ENCODE assay signal across 1 cellular context in genomic region chr17:46193626-46194392, GRCh38.
TF ChIP-seq lines count a peak whose summit lies in the region.

No MANE protein-coding gene starts in this region.

TF ChIP-seq in HepG2, 621 proteins besides CTCF, POLR2A, EP300 and RAD21 (continued from another document and continues in another):
- peak; percentile 91; the same call in 1 of the 2 replicates for TF ChIP-seq ZNF468 (CRISPR knock-in tag; IDR thresholded peaks at IDR 0.05)
- peak; percentile 73; the same call in 1 of the 2 replicates for TF ChIP-seq ZNF512 (CRISPR knock-in tag; IDR thresholded peaks at IDR 0.05)
- TF ChIP-seq ZNF788 (CRISPR knock-in tag; IDR thresholded peaks at IDR 0.05; ENCODE audit: borderline replicate concordance) = peak; percentile 90
- peak; percentile 89; the same call in 1 of the 2 replicates for TF ChIP-seq ZNF543 (CRISPR knock-in tag; IDR thresholded peaks at IDR 0.05)
- peak; percentile 37; the same call in 1 of the 2 replicates for TF ChIP-seq HOXA9 (CRISPR knock-in tag; IDR thresholded peaks at IDR 0.05; ENCODE audit: borderline replicate concordance)
- TF ChIP-seq NFYB (CRISPR knock-in tag; IDR thresholded peaks at IDR 0.05) = peak; percentile 50; the same call in 1 of the 2 replicates
- TF ChIP-seq TGIF2 (CRISPR knock-in tag; IDR thresholded peaks at IDR 0.05) = 0 out of 2 replicates have a peak, but pooled peaks have one; percentile 0
- TF ChIP-seq FOXK1 (CRISPR knock-in tag; IDR thresholded peaks at IDR 0.05; ENCODE audit: borderline replicate concordance, low read depth) = peak; percentile 91; the same call in 1 of the 2 replicates
- TF ChIP-seq, protein P1, sequence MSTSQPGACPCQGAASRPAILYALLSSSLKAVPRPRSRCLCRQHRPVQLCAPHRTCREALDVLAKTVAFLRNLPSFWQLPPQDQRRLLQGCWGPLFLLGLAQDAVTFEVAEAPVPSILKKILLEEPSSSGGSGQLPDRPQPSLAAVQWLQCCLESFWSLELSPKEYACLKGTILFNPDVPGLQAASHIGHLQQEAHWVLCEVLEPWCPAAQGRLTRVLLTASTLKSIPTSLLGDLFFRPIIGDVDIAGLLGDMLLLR (CRISPR knock-in tag; IDR thresholded peaks at IDR 0.05) = peak; percentile 87
- peak; percentile 96 for TF ChIP-seq ZFX (CRISPR knock-in tag; IDR thresholded peaks at IDR 0.05; ENCODE audit: low read depth)
- TF ChIP-seq TBP (CRISPR knock-in tag; IDR thresholded peaks at IDR 0.05) = no peak
- no peak; the same call in 1 of the 2 replicates for TF ChIP-seq ZNF460 (CRISPR knock-in tag; IDR thresholded peaks at IDR 0.05; ENCODE audit: borderline replicate concordance)
- TF ChIP-seq FOXO1 (CRISPR knock-in tag; IDR thresholded peaks at IDR 0.05) = no peak; the same call in 1 of the 2 replicates
- TF ChIP-seq AHDC1 (CRISPR knock-in tag; IDR thresholded peaks at IDR 0.05; ENCODE audit: borderline replicate concordance) = peak; percentile 45; the same call in 1 of the 2 replicates
- TF ChIP-seq MEIS2 (CRISPR knock-in tag; IDR thresholded peaks at IDR 0.05) = no peak
- TF ChIP-seq MBNL3 (CRISPR knock-in tag; conservative IDR thresholded peaks at IDR 0.05) = no peak
- no peak; the same call in 1 of the 2 replicates for TF ChIP-seq GFI1 (CRISPR knock-in tag; IDR thresholded peaks at IDR 0.05; ENCODE audit: borderline replicate concordance)
- no peak for TF ChIP-seq ZNF615 (CRISPR knock-in tag; IDR thresholded peaks at IDR 0.05; ENCODE audit: borderline replicate concordance)
- TF ChIP-seq ZFP90 (CRISPR knock-in tag; IDR thresholded peaks at IDR 0.05; ENCODE audit: borderline replicate concordance) = no peak; the same call in 1 of the 2 replicates
- no peak for TF ChIP-seq THYN1 (CRISPR knock-in tag; IDR thresholded peaks at IDR 0.05; ENCODE audit: borderline replicate concordance, low read depth)
- TF ChIP-seq ZNF33B (CRISPR knock-in tag; IDR thresholded peaks at IDR 0.05) = 0 out of 2 replicates have a peak, but pooled peaks have one; percentile 72
- no peak for TF ChIP-seq ATF3 (CRISPR knock-in tag; IDR thresholded peaks at IDR 0.05)
- TF ChIP-seq, protein P2, sequence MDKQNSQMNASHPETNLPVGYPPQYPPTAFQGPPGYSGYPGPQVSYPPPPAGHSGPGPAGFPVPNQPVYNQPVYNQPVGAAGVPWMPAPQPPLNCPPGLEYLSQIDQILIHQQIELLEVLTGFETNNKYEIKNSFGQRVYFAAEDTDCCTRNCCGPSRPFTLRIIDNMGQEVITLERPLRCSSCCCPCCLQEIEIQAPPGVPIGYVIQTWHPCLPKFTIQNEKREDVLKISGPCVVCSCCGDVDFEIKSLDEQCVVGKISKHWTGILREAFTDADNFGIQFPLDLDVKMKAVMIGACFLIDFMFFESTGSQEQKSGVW (CRISPR knock-in tag; IDR thresholded peaks at IDR 0.05; ENCODE audit: borderline replicate concordance) = no peak
- TF ChIP-seq, protein P3, sequence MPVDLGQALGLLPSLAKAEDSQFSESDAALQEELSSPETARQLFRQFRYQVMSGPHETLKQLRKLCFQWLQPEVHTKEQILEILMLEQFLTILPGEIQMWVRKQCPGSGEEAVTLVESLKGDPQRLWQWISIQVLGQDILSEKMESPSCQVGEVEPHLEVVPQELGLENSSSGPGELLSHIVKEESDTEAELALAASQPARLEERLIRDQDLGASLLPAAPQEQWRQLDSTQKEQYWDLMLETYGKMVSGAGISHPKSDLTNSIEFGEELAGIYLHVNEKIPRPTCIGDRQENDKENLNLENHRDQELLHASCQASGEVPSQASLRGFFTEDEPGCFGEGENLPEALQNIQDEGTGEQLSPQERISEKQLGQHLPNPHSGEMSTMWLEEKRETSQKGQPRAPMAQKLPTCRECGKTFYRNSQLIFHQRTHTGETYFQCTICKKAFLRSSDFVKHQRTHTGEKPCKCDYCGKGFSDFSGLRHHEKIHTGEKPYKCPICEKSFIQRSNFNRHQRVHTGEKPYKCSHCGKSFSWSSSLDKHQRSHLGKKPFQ (CRISPR knock-in tag; IDR thresholded peaks at IDR 0.05; ENCODE audit: insufficient replicate concordance) = peak; percentile 88
- peak; percentile 88; the same call in 1 of the 2 replicates for TF ChIP-seq MYC (CRISPR knock-in tag; IDR thresholded peaks at IDR 0.05; ENCODE audit: borderline replicate concordance)
- TF ChIP-seq ZNF772 (CRISPR knock-in tag; IDR thresholded peaks at IDR 0.05) = peak; percentile 79; the same call in 1 of the 2 replicates
- TF ChIP-seq TAF15 (IDR thresholded peaks at IDR 0.05; ENCODE audit: low read depth, low read length, poor library complexity, severe bottlenecking) = no peak
- peak; percentile 67; the same call in 1 of the 2 replicates for TF ChIP-seq IRX3 (CRISPR knock-in tag; IDR thresholded peaks at IDR 0.05; ENCODE audit: borderline replicate concordance, low read depth)
- TF ChIP-seq ZNF136 (CRISPR knock-in tag; IDR thresholded peaks at IDR 0.05; ENCODE audit: low read depth) = 0 out of 2 replicates have a peak, but pooled peaks have one; percentile 23
- peak; percentile 80; the same call in 1 of the 2 replicates for TF ChIP-seq SIN3A (IDR thresholded peaks at IDR 0.05; ENCODE audit: borderline replicate concordance, low read depth, low read length)
- TF ChIP-seq, protein P4, sequence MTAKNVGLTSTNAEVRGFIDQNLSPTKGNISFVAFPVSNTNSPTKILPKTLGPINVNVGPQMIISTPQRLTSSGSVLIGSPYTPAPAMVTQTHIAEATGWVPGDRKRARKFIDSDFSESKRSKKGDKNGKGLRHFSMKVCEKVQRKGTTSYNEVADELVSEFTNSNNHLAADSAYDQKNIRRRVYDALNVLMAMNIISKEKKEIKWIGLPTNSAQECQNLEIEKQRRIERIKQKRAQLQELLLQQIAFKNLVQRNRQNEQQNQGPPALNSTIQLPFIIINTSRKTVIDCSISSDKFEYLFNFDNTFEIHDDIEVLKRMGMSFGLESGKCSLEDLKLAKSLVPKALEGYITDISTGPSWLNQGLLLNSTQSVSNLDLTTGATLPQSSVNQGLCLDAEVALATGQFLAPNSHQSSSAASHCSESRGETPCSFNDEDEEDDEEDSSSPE (CRISPR knock-in tag; IDR thresholded peaks at IDR 0.05) = peak; percentile 86
- peak; percentile 41; the same call in 1 of the 2 replicates for TF ChIP-seq FOXA3 (CRISPR knock-in tag; IDR thresholded peaks at IDR 0.05)
- peak; percentile 90 for TF ChIP-seq PHF8 (CRISPR knock-in tag; IDR thresholded peaks at IDR 0.05)
- TF ChIP-seq ZNF572 (CRISPR knock-in tag; IDR thresholded peaks at IDR 0.05) = peak; percentile 94
- TF ChIP-seq PAWR (CRISPR knock-in tag; IDR thresholded peaks at IDR 0.05; ENCODE audit: borderline replicate concordance) = 0 out of 2 replicates have a peak, but pooled peaks have one; percentile 67
- TF ChIP-seq ZNF629 (CRISPR knock-in tag; conservative IDR thresholded peaks at IDR 0.05) = no peak
- TF ChIP-seq FIP1L1 (IDR thresholded peaks at IDR 0.05; ENCODE audit: borderline replicate concordance, insufficient read depth, low read depth, low read length) = peak; percentile 97; the same call in 1 of the 2 replicates
- no peak for TF ChIP-seq ZNF512B (CRISPR knock-in tag; IDR thresholded peaks at IDR 0.05; ENCODE audit: borderline replicate concordance)
- TF ChIP-seq, protein P5, sequence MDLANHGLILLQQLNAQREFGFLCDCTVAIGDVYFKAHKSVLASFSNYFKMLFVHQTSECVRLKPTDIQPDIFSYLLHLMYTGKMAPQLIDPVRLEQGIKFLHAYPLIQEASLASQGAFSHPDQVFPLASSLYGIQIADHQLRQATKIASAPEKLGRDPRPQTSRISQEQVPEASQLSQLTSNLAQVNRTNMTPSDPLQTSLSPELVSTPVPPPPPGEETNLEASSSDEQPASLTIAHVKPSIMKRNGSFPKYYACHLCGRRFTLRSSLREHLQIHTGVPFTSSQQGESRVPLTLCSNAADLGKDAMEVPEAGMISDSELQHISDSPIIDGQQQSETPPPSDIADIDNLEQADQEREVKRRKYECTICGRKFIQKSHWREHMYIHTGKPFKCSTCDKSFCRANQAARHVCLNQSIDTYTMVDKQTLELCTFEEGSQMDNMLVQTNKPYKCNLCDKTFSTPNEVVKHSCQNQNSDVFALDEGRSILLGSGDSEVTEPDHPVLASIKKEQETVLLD (CRISPR knock-in tag; IDR thresholded peaks at IDR 0.05; ENCODE audit: low read depth) = peak; percentile 25; the same call in 1 of the 2 replicates
- TF ChIP-seq ZBTB42 (CRISPR knock-in tag; IDR thresholded peaks at IDR 0.05) = peak; percentile 88
- TF ChIP-seq KMT2A (CRISPR knock-in tag; IDR thresholded peaks at IDR 0.05) = peak; percentile 92
- TF ChIP-seq, protein P6, sequence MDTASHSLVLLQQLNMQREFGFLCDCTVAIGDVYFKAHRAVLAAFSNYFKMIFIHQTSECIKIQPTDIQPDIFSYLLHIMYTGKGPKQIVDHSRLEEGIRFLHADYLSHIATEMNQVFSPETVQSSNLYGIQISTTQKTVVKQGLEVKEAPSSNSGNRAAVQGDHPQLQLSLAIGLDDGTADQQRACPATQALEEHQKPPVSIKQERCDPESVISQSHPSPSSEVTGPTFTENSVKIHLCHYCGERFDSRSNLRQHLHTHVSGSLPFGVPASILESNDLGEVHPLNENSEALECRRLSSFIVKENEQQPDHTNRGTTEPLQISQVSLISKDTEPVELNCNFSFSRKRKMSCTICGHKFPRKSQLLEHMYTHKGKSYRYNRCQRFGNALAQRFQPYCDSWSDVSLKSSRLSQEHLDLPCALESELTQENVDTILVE (CRISPR knock-in tag; IDR thresholded peaks at IDR 0.05) = peak; percentile 71; the same call in 1 of the 2 replicates
- TF ChIP-seq ZNF446 (CRISPR knock-in tag; IDR thresholded peaks at IDR 0.05) = no peak
- no peak for TF ChIP-seq PTBP1 (IDR thresholded peaks at IDR 0.05; ENCODE audit: low read depth, low read length, poor library complexity, severe bottlenecking)
- no peak for TF ChIP-seq RBM22 (optimal IDR thresholded peaks at IDR 0.05; ENCODE audit: low read length)
- TF ChIP-seq KAT7 (CRISPR knock-in tag; IDR thresholded peaks at IDR 0.05; ENCODE audit: borderline replicate concordance) = 0 out of 2 replicates have a peak, but pooled peaks have one; percentile 83
- no peak; the same call in none of the 2 replicates for TF ChIP-seq EED (CRISPR knock-in tag; IDR thresholded peaks at IDR 0.05)
